8 cellular contexts compared by ENCODE assay signal in genomic region chr5:150000990-150001659, GRCh38. TPM values are rescaled to one million over a fixed set of nuclear protein-coding genes. Genes with fewer than 3 reads are reported as not detected.
A peak's percentile ranks its signal among the peaks of the same experiment; 100 is the strongest.
DNase-seq lines count a peak whose midpoint lies in the region; ATAC-seq, FAIRE-seq and TF ChIP-seq lines count a peak whose summit lies in the region.

No MANE protein-coding gene starts in this region.

- peaks cover 19% of the 10 kb centered on the region for H3K36me3 ChIP-seq in KOPT-K1 (ENCODE audit: insufficient read depth, low read length)
- H3K36me3 ChIP-seq in H1 (ENCODE audit: control insufficient read depth in 2 of 4, insufficient read depth in 4 of 4, low read length in 3 of 4): peaks cover 0 to 10% (median 2%) of the 10 kb centered on the region in 4 experiments; a peak in 4 of 8 replicates

- H2BK5ac ChIP-seq in H1 (ENCODE audit: low read depth, low read length): no peak overlapping the region

- TF ChIP-seq RAD21 in H1 (IDR thresholded peaks at IDR 0.05 in 1 of 2, conservative IDR thresholded peaks at IDR 0.05 in 1 of 2; ENCODE audit: low read depth in 2 of 2, low read length in 2 of 2): no peak

- no peak overlapping the region for H4K91ac ChIP-seq in H1 (replicated peaks; ENCODE audit: insufficient read length, low read length)

- peak overlapping the region; percentile 97; the same call in 1 of the 2 replicates for H4K8ac ChIP-seq in H1 (ENCODE audit: extremely low read depth, insufficient read depth, low read length)

- H2BK12ac ChIP-seq in H1 (ENCODE audit: low read depth, low read length): no peak overlapping the region

- H3K23ac ChIP-seq in H1 (ENCODE audit: insufficient read length): no peak overlapping the region

- H3K27ac ChIP-seq in 22Rv1 (peak overlapping the region; percentile 90), KOPT-K1 (ENCODE audit: low read depth, low read length, poor library complexity, severe bottlenecking) (peak overlapping the region; percentile 80), H1 (ENCODE audit: low read depth, low read length) (peak overlapping the region; percentile 95)

- no peak overlapping the region for H3K14ac ChIP-seq in H1 (ENCODE audit: insufficient read length)

- TF ChIP-seq EP300 in H1 (IDR thresholded peaks at IDR 0.05; ENCODE audit: borderline replicate concordance in 1 of 2, low read depth in 2 of 2, low read length in 2 of 2): no peak; a peak in 1 of 3 replicates

- 7% methylated on average over 31 of the region's 44 CpGs; no CpG with 5 or more reads in 1 of the 2 experiments for WGBS in H1 (ENCODE audit: extremely low coverage in 1 of 2, insufficient coverage in 1 of 2, insufficient read length in 1 of 2, insufficient replicate concordance in 2 of 2, low coverage in 1 of 2, low lambda C conversion rate in 2 of 2, missing lambda C conversion rate in 1 of 2), 2 experiments

- TF ChIP-seq POLR2A in H1 (IDR thresholded peaks at IDR 0.05; ENCODE audit: control extremely low read depth in 1 of 2, low read depth in 2 of 2, low read length in 2 of 2): no peak

- H3K18ac ChIP-seq in H1 (ENCODE audit: extremely low read depth, low read length): 0 out of 2 replicates have a peak overlapping the region, but pooled peaks have one; percentile 73

- peak; percentile 1 for ATAC-seq in GM19025 (IDR thresholded peaks at IDR 0.05; ENCODE audit: low read depth, unreplicated experiment)

- no peaks in the 10 kb centered on the region for H3K9me3 ChIP-seq in KOPT-K1 (ENCODE audit: insufficient read depth, low read length, poor library complexity, severe bottlenecking)
- H3K9me3 ChIP-seq in H1 (ENCODE audit: insufficient read depth in 2 of 2, low read depth in 1 of 2, low read length in 1 of 2): no peaks in the 10 kb centered on the region

- no peak for TF ChIP-seq CTCF in 22Rv1 (IDR thresholded peaks at IDR 0.05)
- no peak for TF ChIP-seq CTCF in H1 (IDR thresholded peaks at IDR 0.05; ENCODE audit: control extremely low read depth in 1 of 3, insufficient read depth in 1 of 3, low read depth in 1 of 3, low read length in 3 of 3)

- peak; percentile 45 to 52 for DNase-seq in activated CD4-positive, alpha-beta T cell treated with anti-CD3 and anti-CD28 coated beads, Interleukin-2, amount 50 U/mL, for 48 hours
- DNase-seq in H1 (ENCODE audit: low read depth in 1 of 2, low spot score in 2 of 2): no peak
- peak; percentile 14 for DNase-seq in mucosa of gallbladder (ENCODE audit: low spot score)
- DNase-seq in stimulated activated naive CD4-positive, alpha-beta T cell (lab: John Stamatoyannopoulos, UW): peak in 4 of 6 experiments; percentile 23 to 58 (median 40)
- DNase-seq in SW 1271 (lab: John Stamatoyannopoulos, UW): no peak

- peaks cover 5% of the 10 kb centered on the region; the same call in 1 of the 2 replicates for H3K79me1 ChIP-seq in H1 (ENCODE audit: low read depth, low read length)

- no peaks in the 10 kb centered on the region for H3K27me3 ChIP-seq in H1 (replicated peaks in 1 of 4; ENCODE audit: control insufficient read depth in 3 of 4, extremely low read depth in 1 of 4, insufficient read depth in 3 of 4, low read length in 3 of 4)

- no peak overlapping the region for H2BK20ac ChIP-seq in H1 (ENCODE audit: low read length)

- peaks cover 5 to 40% of the 10 kb centered on the region in 2 experiments for H3K79me2 ChIP-seq in H1 (ENCODE audit: control insufficient read depth in 1 of 2, insufficient read depth in 2 of 2, low read length in 2 of 2)

- no peak overlapping the region for H3K4ac ChIP-seq in H1 (replicated peaks; ENCODE audit: insufficient read length, low read depth, low read length)

- peaks cover 0 to 4% (median 2%) of the 10 kb centered on the region in 4 experiments; a peak in 4 of 7 replicates for H3K4me1 ChIP-seq in H1 (replicated peaks in 1 of 4; ENCODE audit: control insufficient read depth in 3 of 4, insufficient read depth in 4 of 4, low read length in 3 of 4)

- H3K4me2 ChIP-seq in H1 (ENCODE audit: insufficient read depth in 1 of 2, low read depth in 2 of 2, low read length in 2 of 2): peak overlapping the region; percentile 92 to 94

- CTCF ChIA-PET in H1 (lab: Charles Lee; ENCODE audit: partially characterized antibody): interaction anchor here (0.9 to 4.7 kb wide), 5 partner anchors 10 to 163 kb away, joined by 3 to 20 read pairs (median 4); no protein-coding TSS in a partner anchor

- no peak overlapping the region for H3K56ac ChIP-seq in H1 (replicated peaks; ENCODE audit: insufficient read length, low read depth, low read length)

- H4K5ac ChIP-seq in H1 (ENCODE audit: insufficient read length, low read depth, low read length): no peak overlapping the region

- H2BK15ac ChIP-seq in H1 (ENCODE audit: low read length): no peak overlapping the region

- no peak overlapping the region for H2BK120ac ChIP-seq in H1 (replicated peaks; ENCODE audit: low read depth, low read length)

- H2AFZ ChIP-seq in H1 (ENCODE audit: low read length): peak overlapping the region; percentile 18; the same call in 1 of the 2 replicates

- H3K23me2 ChIP-seq in H1 (ENCODE audit: low read depth, low read length): peaks cover 14% of the 10 kb centered on the region

- no peak for FAIRE-seq in H1 (lab: Jason Lieb, UNC)

- peak overlapping the region; percentile 54 to 92 (median 89) for H3K4me3 ChIP-seq in H1 (ENCODE audit: extremely low read depth in 1 of 4, insufficient read depth in 2 of 4, low read depth in 3 of 4, low read length in 4 of 4)

- POLR2A ChIA-PET in H1 (lab: Charles Lee; ENCODE audit: partially characterized antibody): interaction anchor here (0.7 to 1.8 kb wide), 4 partner anchors 9 to 42 kb away, joined by 3 to 8 read pairs (median 4); no protein-coding TSS in a partner anchor

- H3K9ac ChIP-seq in H1 (replicated peaks in 1 of 4; ENCODE audit: extremely low read depth in 1 of 4, low read depth in 3 of 4, low read length in 3 of 4): peak overlapping the region; percentile 59 to 91 (median 88)

- peaks cover 3 to 18% of the 10 kb centered on the region in 2 experiments for H4K20me1 ChIP-seq in H1 (replicated peaks in 1 of 2; ENCODE audit: control insufficient read depth in 1 of 2, insufficient read depth in 2 of 2, low read length in 2 of 2)

- no peak overlapping the region for H2AK5ac ChIP-seq in H1 (ENCODE audit: low read depth, low read length)

TF ChIP-seq in H1, 55 proteins besides CTCF, POLR2A, EP300 and RAD21 (continues in another document):
- TF ChIP-seq SP4 (IDR thresholded peaks at IDR 0.05; ENCODE audit: low read length) (no peak), CREB1 (IDR thresholded peaks at IDR 0.05) (no peak), FOSL1 (IDR thresholded peaks at IDR 0.05; ENCODE audit: insufficient read depth, low read depth, low read length) (no peak), BRCA1 (IDR thresholded peaks at IDR 0.05; ENCODE audit: low read depth, low read length) (no peak), KDM4A (IDR thresholded peaks at IDR 0.05; ENCODE audit: low read depth, low read length, severe bottlenecking) (peak; percentile 5), MAX (IDR thresholded peaks at IDR 0.05) (0 out of 2 replicates have a peak, but pooled peaks have one; percentile 31), SAP30 (IDR thresholded peaks at IDR 0.05; ENCODE audit: insufficient read depth, insufficient replicate concordance, low read length) (peak; percentile 34)

RNA-seq across cellular contexts. Expression of gene HMGXB3, which starts 0.6 kb away (rescaled TPM):
- 27.5 and 28.0 TPM in 2 replicates for total RNA-seq in H1 (2021; fragmentation: NEBNext Ultra II Directional; extraction: Animal tissue kit (Norgen Biotek cat#: 25700))
- polyA plus RNA-seq in H1 (2011; rRNA removed): 26.8 and 28.8 TPM in 2 replicates
- polyA plus RNA-seq in H1 (2011; cell fraction: cytosol; rRNA removed): 31.4 TPM
- polyA plus RNA-seq in H1 (2011; cell fraction: nucleus; rRNA removed): 65.3 TPM
- 22.4 to 27.4 TPM (median 24.9 TPM) in 4 replicates for polyA plus RNA-seq in H1 (2012, experiment 1 of 2)
- 18.1 TPM for polyA plus RNA-seq in H1 (2012, experiment 2 of 2)
- 16.3 TPM for polyA plus RNA-seq in H1 (2013, experiment 1 of 2)
- polyA plus RNA-seq in H1 (2013, experiment 2 of 2): 13.6 TPM
- polyA minus RNA-seq in H1 (2011; rRNA and poly(A)+ RNA removed): 43.1 and 46.9 TPM in 2 replicates
- polyA minus RNA-seq in H1 (2011; cell fraction: cytosol; rRNA and poly(A)+ RNA removed): 19.4 TPM
- polyA minus RNA-seq in H1 (2011; cell fraction: nucleus; rRNA and poly(A)+ RNA removed): 42.7 TPM
- total RNA-seq in mucosa of gallbladder: 29.6 TPM

RNA-seq across cellular contexts. Expression of gene TIGD6, which starts 0.7 kb away (rescaled TPM):
- total RNA-seq in H1 (2021; fragmentation: NEBNext Ultra II Directional; extraction: Animal tissue kit (Norgen Biotek cat#: 25700)): 1.2 and 1.3 TPM in 2 replicates
- polyA plus RNA-seq in H1 (2011; rRNA removed): 1.9 and 2.4 TPM in 2 replicates
- polyA plus RNA-seq in H1 (2011; cell fraction: cytosol; rRNA removed): 1.8 TPM
- 1.9 TPM for polyA plus RNA-seq in H1 (2011; cell fraction: nucleus; rRNA removed)
- polyA plus RNA-seq in H1 (2012, experiment 1 of 2): 1.6 to 2.0 TPM (median 1.7 TPM) in 4 replicates
- polyA plus RNA-seq in H1 (2012, experiment 2 of 2): 0.81 TPM
- polyA plus RNA-seq in H1 (2013, experiment 1 of 2): 1.6 TPM
- polyA plus RNA-seq in H1 (2013, experiment 2 of 2): 1.5 TPM
- 3.7 and 4.7 TPM in 2 replicates for polyA minus RNA-seq in H1 (2011; rRNA and poly(A)+ RNA removed)
- polyA minus RNA-seq in H1 (2011; cell fraction: cytosol; rRNA and poly(A)+ RNA removed): 1.5 TPM
- 4.6 TPM for polyA minus RNA-seq in H1 (2011; cell fraction: nucleus; rRNA and poly(A)+ RNA removed)
- 6.5 TPM for total RNA-seq in mucosa of gallbladder

RNA-seq across cellular contexts. Expression of gene SLC26A2, which starts 40.6 kb away (rescaled TPM):
- 10.9 and 11.4 TPM in 2 replicates for total RNA-seq in H1 (2021; fragmentation: NEBNext Ultra II Directional; extraction: Animal tissue kit (Norgen Biotek cat#: 25700))
- polyA plus RNA-seq in H1 (2011; rRNA removed): 2.2 and 3.7 TPM in 2 replicates
- polyA plus RNA-seq in H1 (2011; cell fraction: cytosol; rRNA removed): 3.4 TPM
- polyA plus RNA-seq in H1 (2011; cell fraction: nucleus; rRNA removed): 2.7 TPM
- 3.0 to 6.3 TPM (median 4.2 TPM) in 4 replicates for polyA plus RNA-seq in H1 (2012, experiment 1 of 2)
- polyA plus RNA-seq in H1 (2012, experiment 2 of 2): 0.38 TPM
- polyA plus RNA-seq in H1 (2013, experiment 1 of 2): 11.1 TPM
- polyA plus RNA-seq in H1 (2013, experiment 2 of 2): 12.4 TPM
- 24.4 and 34.0 TPM in 2 replicates for polyA minus RNA-seq in H1 (2011; rRNA and poly(A)+ RNA removed)
- polyA minus RNA-seq in H1 (2011; cell fraction: cytosol; rRNA and poly(A)+ RNA removed): 9.8 TPM
- 11.9 TPM for polyA minus RNA-seq in H1 (2011; cell fraction: nucleus; rRNA and poly(A)+ RNA removed)
- 8.7 TPM for total RNA-seq in mucosa of gallbladder

RNA-seq across cellular contexts. Expression of gene PDE6A, which starts 56.5 kb away (rescaled TPM):
- not detected in 2 replicates for total RNA-seq in H1 (2021; fragmentation: NEBNext Ultra II Directional; extraction: Animal tissue kit (Norgen Biotek cat#: 25700))
- polyA plus RNA-seq in H1 (2011; rRNA removed): not detected in 2 replicates
- polyA plus RNA-seq in H1 (2011; cell fraction: cytosol; rRNA removed): not detected
- polyA plus RNA-seq in H1 (2011; cell fraction: nucleus; rRNA removed): not detected
- polyA plus RNA-seq in H1 (2012, experiment 1 of 2): not detected in 4 replicates
- not detected for polyA plus RNA-seq in H1 (2012, experiment 2 of 2)
- polyA plus RNA-seq in H1 (2013, experiment 1 of 2): 0.02 TPM
- not detected for polyA plus RNA-seq in H1 (2013, experiment 2 of 2)
- polyA minus RNA-seq in H1 (2011; rRNA and poly(A)+ RNA removed): not detected in 2 replicates
- polyA minus RNA-seq in H1 (2011; cell fraction: cytosol; rRNA and poly(A)+ RNA removed): not detected
- polyA minus RNA-seq in H1 (2011; cell fraction: nucleus; rRNA and poly(A)+ RNA removed): not detected
- total RNA-seq in mucosa of gallbladder: not detected

Comparison
In these comparisons a context has a peak if more than half of its experiments do, and no peak if none do; other contexts are left out.
1. DNase-seq: peak in activated CD4-positive, alpha-beta T cell treated with anti-CD3 and anti-CD28 coated beads, Interleukin-2, amount 50 U/mL, for 48 hours (2 of 2), mucosa of gallbladder (single experiment) and stimulated activated naive CD4-positive, alpha-beta T cell (4 of 6); none in H1 (0 of 2) and SW 1271 (0 of 2).
2. Peak in every context shown above with its lines, with median percentiles within 50 percentile points of each other: H3K27ac ChIP-seq.